In the genomic region with DNA sequence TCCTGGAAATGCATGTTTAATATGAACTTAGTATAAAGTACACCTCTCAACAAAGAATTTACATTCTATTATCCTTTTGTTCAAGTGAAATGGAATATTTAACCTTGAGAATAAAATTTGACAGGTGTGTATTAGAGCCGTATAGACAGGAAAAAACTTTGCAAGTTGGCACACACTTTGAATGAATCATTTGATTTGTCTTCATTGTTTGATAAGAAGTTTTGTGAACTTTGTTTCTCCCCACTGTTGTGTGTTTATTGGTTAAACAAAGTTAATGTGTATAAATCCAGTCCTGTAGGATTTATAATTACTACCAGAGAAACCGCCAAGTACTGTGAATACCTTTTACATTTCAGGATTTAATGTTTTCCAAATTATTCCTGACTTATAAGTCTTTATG, we compare ENCODE assay signal across 2 cellular contexts.
TF ChIP-seq lines count a peak whose summit lies in the region.

No MANE protein-coding gene starts in this region.

TF ChIP-seq in GM12878, 131 proteins besides CTCF, POLR2A, EP300 and RAD21:
- TF ChIP-seq KAT2A (conservative IDR thresholded peaks at IDR 0.05; ENCODE audit: control insufficient read depth, low read depth, low read length) = no peak
- no peak for TF ChIP-seq SPI1 (IDR thresholded peaks at IDR 0.05; ENCODE audit: borderline replicate concordance, insufficient read depth, low read depth, low read length)
- TF ChIP-seq RBBP5 (conservative IDR thresholded peaks at IDR 0.05) = no peak
- TF ChIP-seq HDGF (IDR thresholded peaks at IDR 0.05) = no peak
- TF ChIP-seq ZNF274 (IDR thresholded peaks at IDR 0.05; ENCODE audit: insufficient read depth, insufficient read length) = no peak
- TF ChIP-seq SIX5 (IDR thresholded peaks at IDR 0.05; ENCODE audit: low read depth, low read length, severe bottlenecking) = no peak
- no peak for TF ChIP-seq POLR2AphosphoS2 (IDR thresholded peaks at IDR 0.05; ENCODE audit: low read depth, low read length)
- TF ChIP-seq SP1 (IDR thresholded peaks at IDR 0.05; ENCODE audit: low read depth, low read length) = no peak
- TF ChIP-seq KLF5 (IDR thresholded peaks at IDR 0.05; ENCODE audit: partially characterized antibody) = no peak
- TF ChIP-seq PML (IDR thresholded peaks at IDR 0.05; ENCODE audit: low read length) = no peak
- TF ChIP-seq NR2C1 (IDR thresholded peaks at IDR 0.05) = no peak
- no peak for TF ChIP-seq MTA2 (IDR thresholded peaks at IDR 0.05; ENCODE audit: low read depth)
- no peak for TF ChIP-seq SMC3 (IDR thresholded peaks at IDR 0.05; ENCODE audit: borderline replicate concordance, low read length)
- no peak for TF ChIP-seq NBN (IDR thresholded peaks at IDR 0.05)
- TF ChIP-seq CREB1 (IDR thresholded peaks at IDR 0.05; ENCODE audit: low read depth) = no peak

TF ChIP-seq in HepG2, 621 proteins besides CTCF, POLR2A, EP300 and RAD21:
- TF ChIP-seq, protein P1, sequence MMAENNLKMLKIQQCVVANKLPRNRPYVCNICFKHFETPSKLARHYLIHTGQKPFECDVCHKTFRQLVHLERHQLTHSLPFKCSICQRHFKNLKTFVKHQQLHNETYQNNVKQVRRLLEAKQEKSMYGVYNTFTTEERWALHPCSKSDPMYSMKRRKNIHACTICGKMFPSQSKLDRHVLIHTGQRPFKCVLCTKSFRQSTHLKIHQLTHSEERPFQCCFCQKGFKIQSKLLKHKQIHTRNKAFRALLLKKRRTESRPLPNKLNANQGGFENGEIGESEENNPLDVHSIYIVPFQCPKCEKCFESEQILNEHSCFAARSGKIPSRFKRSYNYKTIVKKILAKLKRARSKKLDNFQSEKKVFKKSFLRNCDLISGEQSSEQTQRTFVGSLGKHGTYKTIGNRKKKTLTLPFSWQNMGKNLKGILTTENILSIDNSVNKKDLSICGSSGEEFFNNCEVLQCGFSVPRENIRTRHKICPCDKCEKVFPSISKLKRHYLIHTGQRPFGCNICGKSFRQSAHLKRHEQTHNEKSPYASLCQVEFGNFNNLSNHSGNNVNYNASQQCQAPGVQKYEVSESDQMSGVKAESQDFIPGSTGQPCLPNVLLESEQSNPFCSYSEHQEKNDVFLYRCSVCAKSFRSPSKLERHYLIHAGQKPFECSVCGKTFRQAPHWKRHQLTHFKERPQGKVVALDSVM (CRISPR knock-in tag; IDR thresholded peaks at IDR 0.05) = no peak
- TF ChIP-seq HDAC2 (CRISPR knock-in tag; IDR thresholded peaks at IDR 0.05) (no peak), ZNF451 (CRISPR knock-in tag; IDR thresholded peaks at IDR 0.05) (no peak), ZFYVE20 (CRISPR knock-in tag; IDR thresholded peaks at IDR 0.05; ENCODE audit: borderline replicate concordance, low read depth) (no peak), DMAP1 (CRISPR knock-in tag; IDR thresholded peaks at IDR 0.05) (no peak), ZNF350 (CRISPR knock-in tag; IDR thresholded peaks at IDR 0.05; ENCODE audit: borderline replicate concordance, low read depth) (no peak), SETDB1 (CRISPR knock-in tag; IDR thresholded peaks at IDR 0.05; ENCODE audit: borderline replicate concordance) (no peak), ZNF747 (CRISPR knock-in tag; IDR thresholded peaks at IDR 0.05; ENCODE audit: borderline replicate concordance) (no peak), RBFOX2 (IDR thresholded peaks at IDR 0.05; ENCODE audit: low read depth, low read length) (no peak), HES4 (CRISPR knock-in tag; IDR thresholded peaks at IDR 0.05; ENCODE audit: borderline replicate concordance) (no peak)
- TF ChIP-seq, protein P2, sequence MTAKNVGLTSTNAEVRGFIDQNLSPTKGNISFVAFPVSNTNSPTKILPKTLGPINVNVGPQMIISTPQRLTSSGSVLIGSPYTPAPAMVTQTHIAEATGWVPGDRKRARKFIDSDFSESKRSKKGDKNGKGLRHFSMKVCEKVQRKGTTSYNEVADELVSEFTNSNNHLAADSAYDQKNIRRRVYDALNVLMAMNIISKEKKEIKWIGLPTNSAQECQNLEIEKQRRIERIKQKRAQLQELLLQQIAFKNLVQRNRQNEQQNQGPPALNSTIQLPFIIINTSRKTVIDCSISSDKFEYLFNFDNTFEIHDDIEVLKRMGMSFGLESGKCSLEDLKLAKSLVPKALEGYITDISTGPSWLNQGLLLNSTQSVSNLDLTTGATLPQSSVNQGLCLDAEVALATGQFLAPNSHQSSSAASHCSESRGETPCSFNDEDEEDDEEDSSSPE (CRISPR knock-in tag; IDR thresholded peaks at IDR 0.05) = no peak
